In genomic region chr6:43478008-43478372, GRCh38 we compare ENCODE assay signal across 8 cellular contexts. TPM values are rescaled to one million over a fixed set of nuclear protein-coding genes. Genes with fewer than 3 reads are reported as not detected.
DNase-seq lines count a peak whose midpoint lies in the region; ATAC-seq and TF ChIP-seq lines count a peak whose summit lies in the region.

No MANE protein-coding gene starts in this region.

- H3K36me3 Mint-ChIP-seq in Caco-2 (ENCODE audit: insufficient read depth, unreplicated experiment) = peaks cover 10% of the 10 kb centered on the region
- no peaks in the 10 kb centered on the region for H3K36me3 Mint-ChIP-seq in neural crest cell (ENCODE audit: low read depth)

- H3K4me3 Mint-ChIP-seq in Caco-2 (ENCODE audit: unreplicated experiment) (peak overlapping the region; percentile 97), neural crest cell (peak overlapping the region; percentile 90)

- no peak for ATAC-seq in GM21423 (IDR thresholded peaks at IDR 0.05; ENCODE audit: unreplicated experiment)

- H3K4me1 Mint-ChIP-seq in Caco-2 (ENCODE audit: low read depth, unreplicated experiment) (peaks cover 25% of the 10 kb centered on the region), neural crest cell (peaks cover 47% of the 10 kb centered on the region)

- peaks cover 17% of the 10 kb centered on the region; the same call in 1 of the 2 replicates for H3K4me1 ChIP-seq in Caco-2
- H3K4me1 ChIP-seq in duodenal mucosa (ENCODE audit: control insufficient read depth in 1 of 2, insufficient read depth in 2 of 2, low read length in 2 of 2) = peaks cover 26 to 31% of the 10 kb centered on the region in 2 donors

- H3K27me3 ChIP-seq in Caco-2 (replicated peaks; ENCODE audit: control insufficient read depth, insufficient read depth, low read length) (no peaks in the 10 kb centered on the region), duodenal mucosa (ENCODE audit: control insufficient read depth in 1 of 2, insufficient read depth in 2 of 2, low read length in 2 of 2) (no peaks in the 10 kb centered on the region)

- no peak for TF ChIP-seq CTCF in Caco-2 (IDR thresholded peaks at IDR 0.05; ENCODE audit: insufficient read depth in 1 of 2, low read depth in 1 of 2, low read length in 1 of 2, severe bottlenecking in 1 of 2, unreplicated experiment in 1 of 2)
- no peak for TF ChIP-seq CTCF in neural crest cell (conservative IDR thresholded peaks at IDR 0.05)

- no peak overlapping the region for H3K27ac ChIP-seq in duodenal mucosa (ENCODE audit: low read depth, low read length)

- peak overlapping the region; percentile 68 for H3K4me3 ChIP-seq in Caco-2 (ENCODE audit: low read depth, low read length)
- H3K4me3 ChIP-seq in duodenal mucosa (ENCODE audit: low read depth in 1 of 2, low read length in 2 of 2) = peak overlapping the region; percentile 73 to 92

- intact Hi-C loops in Caco-2 (cut with micrococcal nuclease; ENCODE audit: unreplicated experiment) = no loop called here

- POLR2A ChIA-PET in Caco-2 (lab: Charles Lee) = interaction anchor here (0.6 to 1.1 kb wide), 8 partner anchors 15 to 494 kb away, joined by 3 to 7 read pairs (median 4); partner anchors contain the start of genes CUL9, POLR1C, PPP2R5D and YIPF3

- peak overlapping the region; percentile 65 to 88 for H3K9ac ChIP-seq in duodenal mucosa (ENCODE audit: low read depth in 1 of 2, low read length in 2 of 2)

- TSS peak; percentile 41 for BruUV-seq in Caco-2 (replicated peaks; lab: Mats Ljungman, UMichigan)

- H3K27ac Mint-ChIP-seq in Caco-2 (ENCODE audit: unreplicated experiment) = peak overlapping the region; percentile 97
- peak overlapping the region; percentile 97 for H3K27ac Mint-ChIP-seq in neural crest cell (ENCODE audit: unreplicated experiment)

- DNase-seq in Caco-2 = no peak
- peak; percentile 52 for DNase-seq in NAMALWA (ENCODE audit: low spot score)
- DNase-seq in neural crest cell (ENCODE audit: low read depth, low spot score) = no peak
- DNase-seq in activated gamma-delta T cell treated with Interleukin-2 at 50 U/mL for 16 hours = no peak
- no peak for DNase-seq in SW 1271 (lab: John Stamatoyannopoulos, UW)
- DNase-seq in midbrain (lab: John Stamatoyannopoulos, UW) = no peak

- H3K27me3 Mint-ChIP-seq in Caco-2 (ENCODE audit: insufficient read depth, unreplicated experiment) (no peaks in the 10 kb centered on the region), neural crest cell (ENCODE audit: low read depth) (no peaks in the 10 kb centered on the region)

- H3K9me3 ChIP-seq in Caco-2 (no peaks in the 10 kb centered on the region), duodenal mucosa (ENCODE audit: control insufficient read depth in 1 of 2, low read length in 2 of 2) (no peaks in the 10 kb centered on the region)

- H3K9me3 Mint-ChIP-seq in Caco-2 (ENCODE audit: unreplicated experiment) = no peaks in the 10 kb centered on the region
- no peaks in the 10 kb centered on the region for H3K9me3 Mint-ChIP-seq in neural crest cell

- no peaks in the 10 kb centered on the region for H3K36me3 ChIP-seq in Caco-2 (ENCODE audit: control insufficient read depth, insufficient read depth, low read length)
- H3K36me3 ChIP-seq in duodenal mucosa (ENCODE audit: control insufficient read depth in 1 of 2, insufficient read depth in 2 of 2, low read length in 2 of 2) = no peaks in the 10 kb centered on the region

- CTCF ChIA-PET in Caco-2 (lab: Charles Lee) = interaction anchor here (0.7 to 1.2 kb wide), 5 partner anchors 16 to 1708 kb away, joined by 3 to 7 read pairs (median 3); no protein-coding TSS in a partner anchor

RNA-seq across cellular contexts. Expression of gene TJAP1, which starts 0.6 kb away (rescaled TPM):
- total RNA-seq in Caco-2 (2022) (34.0 and 39.4 TPM in 2 replicates), neural crest cell (47.3 and 52.1 TPM in 2 replicates)

RNA-seq across cellular contexts. Expression of gene DLK2, which starts 22.6 kb away (rescaled TPM):
- 0.75 and 1.2 TPM in 2 replicates for total RNA-seq in Caco-2 (2022)
- total RNA-seq in neural crest cell = 1.5 and 1.6 TPM in 2 replicates

RNA-seq across cellular contexts. Expression of gene LRRC73, which starts 32.2 kb away (rescaled TPM):
- total RNA-seq in Caco-2 (2022) (0.14 and 0.19 TPM in 2 replicates), neural crest cell (2.1 and 2.7 TPM in 2 replicates)

RNA-seq across cellular contexts. Expression of gene YIPF3, which starts 38.7 kb away (rescaled TPM):
- total RNA-seq in Caco-2 (2022) = 83.3 and 99.8 TPM in 2 replicates
- 85.7 and 93.0 TPM in 2 replicates for total RNA-seq in neural crest cell

RNA-seq across cellular contexts. Expression of gene POLR1C, which starts 38.9 kb away (rescaled TPM):
- total RNA-seq in Caco-2 (2022) = 43.7 and 45.1 TPM in 2 replicates
- 45.8 and 60.8 TPM in 2 replicates for total RNA-seq in neural crest cell
